Comparison of ENCODE assay signal across 1 cellular context in genomic region chr6:113482771-113483170, GRCh38.
A peak's percentile ranks its signal among the peaks of the same experiment; 100 is the strongest.
TF ChIP-seq lines count a peak whose summit lies in the region.

No MANE protein-coding gene starts in this region.

TF ChIP-seq in GM12878, 131 proteins besides CTCF, POLR2A, EP300 and RAD21:
- TF ChIP-seq, protein P1, sequence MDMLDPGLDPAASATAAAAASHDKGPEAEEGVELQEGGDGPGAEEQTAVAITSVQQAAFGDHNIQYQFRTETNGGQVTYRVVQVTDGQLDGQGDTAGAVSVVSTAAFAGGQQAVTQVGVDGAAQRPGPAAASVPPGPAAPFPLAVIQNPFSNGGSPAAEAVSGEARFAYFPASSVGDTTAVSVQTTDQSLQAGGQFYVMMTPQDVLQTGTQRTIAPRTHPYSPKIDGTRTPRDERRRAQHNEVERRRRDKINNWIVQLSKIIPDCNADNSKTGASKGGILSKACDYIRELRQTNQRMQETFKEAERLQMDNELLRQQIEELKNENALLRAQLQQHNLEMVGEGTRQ (IDR thresholded peaks at IDR 0.05; ENCODE audit: borderline replicate concordance, low read depth, low read length): no peak
- TF ChIP-seq GABPA (IDR thresholded peaks at IDR 0.05; ENCODE audit: low read depth) (no peak), NR2C1 (IDR thresholded peaks at IDR 0.05) (peak; percentile 80), BHLHE40 (IDR thresholded peaks at IDR 0.05; ENCODE audit: borderline replicate concordance in 1 of 2, low read depth in 2 of 2, low read length in 1 of 2) (peak in 1 of 2 experiments; percentile 76; a peak in 2 of 4 replicates), IKZF1 (conservative IDR thresholded peaks at IDR 0.05) (0 out of 2 replicates have a peak, but pooled peaks have one; percentile 8), ZNF622 (IDR thresholded peaks at IDR 0.05) (no peak), NR2F1 (conservative IDR thresholded peaks at IDR 0.05) (peak; percentile 86), HDAC6 (IDR thresholded peaks at IDR 0.05; ENCODE audit: unreplicated experiment) (no peak)
- TF ChIP-seq, protein P2, sequence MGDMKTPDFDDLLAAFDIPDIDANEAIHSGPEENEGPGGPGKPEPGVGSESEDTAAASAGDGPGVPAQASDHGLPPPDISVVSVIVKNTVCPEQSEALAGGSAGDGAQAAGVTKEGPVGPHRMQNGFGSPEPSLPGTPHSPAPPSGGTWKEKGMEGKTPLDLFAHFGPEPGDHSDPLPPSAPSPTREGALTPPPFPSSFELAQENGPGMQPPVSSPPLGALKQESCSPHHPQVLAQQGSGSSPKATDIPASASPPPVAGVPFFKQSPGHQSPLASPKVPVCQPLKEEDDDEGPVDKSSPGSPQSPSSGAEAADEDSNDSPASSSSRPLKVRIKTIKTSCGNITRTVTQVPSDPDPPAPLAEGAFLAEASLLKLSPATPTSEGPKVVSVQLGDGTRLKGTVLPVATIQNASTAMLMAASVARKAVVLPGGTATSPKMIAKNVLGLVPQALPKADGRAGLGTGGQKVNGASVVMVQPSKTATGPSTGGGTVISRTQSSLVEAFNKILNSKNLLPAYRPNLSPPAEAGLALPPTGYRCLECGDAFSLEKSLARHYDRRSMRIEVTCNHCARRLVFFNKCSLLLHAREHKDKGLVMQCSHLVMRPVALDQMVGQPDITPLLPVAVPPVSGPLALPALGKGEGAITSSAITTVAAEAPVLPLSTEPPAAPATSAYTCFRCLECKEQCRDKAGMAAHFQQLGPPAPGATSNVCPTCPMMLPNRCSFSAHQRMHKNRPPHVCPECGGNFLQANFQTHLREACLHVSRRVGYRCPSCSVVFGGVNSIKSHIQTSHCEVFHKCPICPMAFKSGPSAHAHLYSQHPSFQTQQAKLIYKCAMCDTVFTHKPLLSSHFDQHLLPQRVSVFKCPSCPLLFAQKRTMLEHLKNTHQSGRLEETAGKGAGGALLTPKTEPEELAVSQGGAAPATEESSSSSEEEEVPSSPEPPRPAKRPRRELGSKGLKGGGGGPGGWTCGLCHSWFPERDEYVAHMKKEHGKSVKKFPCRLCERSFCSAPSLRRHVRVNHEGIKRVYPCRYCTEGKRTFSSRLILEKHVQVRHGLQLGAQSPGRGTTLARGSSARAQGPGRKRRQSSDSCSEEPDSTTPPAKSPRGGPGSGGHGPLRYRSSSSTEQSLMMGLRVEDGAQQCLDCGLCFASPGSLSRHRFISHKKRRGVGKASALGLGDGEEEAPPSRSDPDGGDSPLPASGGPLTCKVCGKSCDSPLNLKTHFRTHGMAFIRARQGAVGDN (IDR thresholded peaks at IDR 0.05): peak; percentile 69
